ENCODE assay signal across 13 cellular contexts in the genomic region with DNA sequence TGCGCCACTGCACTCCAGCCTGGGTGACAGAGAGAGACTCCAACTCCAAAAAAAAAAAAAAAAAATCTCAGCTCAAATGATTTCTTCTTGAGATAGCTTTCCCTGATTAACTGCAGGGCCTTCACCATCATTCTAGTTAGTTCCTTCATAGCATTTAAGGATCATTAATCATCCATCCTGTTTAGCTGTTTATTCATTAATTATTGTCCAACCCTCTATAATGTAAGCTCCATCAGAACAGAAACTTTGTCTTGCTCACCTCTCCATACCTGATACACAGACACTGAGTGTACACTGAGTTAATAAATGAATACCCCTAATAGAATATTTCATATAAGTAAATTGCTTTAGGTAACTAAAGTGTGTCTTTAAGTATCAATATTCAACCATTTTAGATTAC. TPM values are rescaled to one million over a fixed set of nuclear protein-coding genes. Genes with fewer than 3 reads are reported as not detected.
DNase-seq lines count a peak whose midpoint lies in the region; ATAC-seq and TF ChIP-seq lines count a peak whose summit lies in the region.
"Had no signal": no experiment of that assay in that cellular context is flagged by ENCODE, and none has a peak within 500 bp of the region (broad histone marks: within the 10 kb centered on the region; RNA-seq: fewer than 3 reads in every experiment).

No MANE protein-coding gene starts in this region.

- H3K4me3 ChIP-seq in HEK293 (ENCODE audit: low read depth, low read length): no peak overlapping the region

- no peaks in the 10 kb centered on the region for H3K9me3 Mint-ChIP-seq in activated T-helper 17 cell treated with anti-CD3 and anti-CD28 coated beads, Interleukin-2, amount 50 U/mL, for 72 hours
- no peaks in the 10 kb centered on the region for H3K9me3 Mint-ChIP-seq in immature natural killer cell
- no peaks in the 10 kb centered on the region for H3K9me3 Mint-ChIP-seq in stimulated activated effector memory CD8-positive, alpha-beta T cell treated with anti-CD3 and anti-CD28 coated beads, Interleukin-12 subunit alpha, Interleukin-12 subunit beta, amount 100 ng/mL, for 72 hours

- no peak overlapping the region for H3K4me3 Mint-ChIP-seq in activated T-helper 17 cell treated with anti-CD3 and anti-CD28 coated beads, Interleukin-2, amount 50 U/mL, for 72 hours
- no peak overlapping the region for H3K4me3 Mint-ChIP-seq in immature natural killer cell
- no peak overlapping the region for H3K4me3 Mint-ChIP-seq in stimulated activated effector memory CD8-positive, alpha-beta T cell treated with anti-CD3 and anti-CD28 coated beads, Interleukin-12 subunit alpha, Interleukin-12 subunit beta, amount 100 ng/mL, for 72 hours
- H3K4me3 Mint-ChIP-seq: CD4-positive, alpha-beta memory T cell had no signal

- peaks cover 7% of the 10 kb centered on the region in 2 experiments; a peak in 2 of 3 replicates for H3K36me3 ChIP-seq in HEK293 (ENCODE audit: control insufficient read depth in 2 of 2, insufficient read depth in 1 of 2, low read length in 2 of 2)

- ATAC-seq in activated T-helper 17 cell treated with anti-CD3 and anti-CD28 coated beads, Interleukin-2, amount 50 U/mL, for 72 hours (replicated peaks): no peak
- ATAC-seq in stimulated activated effector memory CD8-positive, alpha-beta T cell treated with anti-CD3 and anti-CD28 coated beads, Interleukin-12 subunit alpha, Interleukin-12 subunit beta, amount 100 ng/mL, for 72 hours: no peak

- TF ChIP-seq CTCF in HEK293 (tag by site-specific recombination; IDR thresholded peaks at IDR 0.05): no peak

- H3K4me1 Mint-ChIP-seq in activated T-helper 17 cell treated with anti-CD3 and anti-CD28 coated beads, Interleukin-2, amount 50 U/mL, for 72 hours: peaks cover 3% of the 10 kb centered on the region
- H3K4me1 Mint-ChIP-seq in immature natural killer cell: peaks cover 31 to 53% of the 10 kb centered on the region in 2 donors
- H3K4me1 Mint-ChIP-seq in stimulated activated effector memory CD8-positive, alpha-beta T cell treated with anti-CD3 and anti-CD28 coated beads, Interleukin-12 subunit alpha, Interleukin-12 subunit beta, amount 100 ng/mL, for 72 hours: no peaks in the 10 kb centered on the region

- POLR2A ChIA-PET in HEK293 (lab: Yijun Ruan, JAX): interaction anchor here (0.5 kb wide), 1 partner anchor 53 kb away, joined by 3 read pairs; no protein-coding TSS in a partner anchor

- H3K9me3 ChIP-seq in HEK293 (ENCODE audit: control insufficient read depth, insufficient read depth, low read depth, low read length): no peaks in the 10 kb centered on the region
- H3K9me3 ChIP-seq: Caco-2 had no signal

- no peak overlapping the region for H3K27ac ChIP-seq in HEK293 (ENCODE audit: extremely low read depth, low read depth, low read length)

- peaks cover 53% of the 10 kb centered on the region for H3K36me3 Mint-ChIP-seq in activated T-helper 17 cell treated with anti-CD3 and anti-CD28 coated beads, Interleukin-2, amount 50 U/mL, for 72 hours (ENCODE audit: low read depth)
- peaks cover 0 to 23% (median 8%) of the 10 kb centered on the region in 3 donors for H3K36me3 Mint-ChIP-seq in immature natural killer cell
- peaks cover 82% of the 10 kb centered on the region for H3K36me3 Mint-ChIP-seq in stimulated activated effector memory CD8-positive, alpha-beta T cell treated with anti-CD3 and anti-CD28 coated beads, Interleukin-12 subunit alpha, Interleukin-12 subunit beta, amount 100 ng/mL, for 72 hours

- DNase-seq in immature natural killer cell (no peak), NCI-H146 (lab: John Stamatoyannopoulos, UW) (no peak)
- DNase-seq in stimulated activated effector memory CD8-positive, alpha-beta T cell treated with anti-CD3 and anti-CD28 coated beads, Interleukin-12 subunit alpha, Interleukin-12 subunit beta, amount 100 ng/mL, for 72 hours (ENCODE audit: low spot score in 2 of 2): no peak
- no peak for DNase-seq in activated naive CD4-positive, alpha-beta T cell treated with Interleukin-2 at 50 U/mL for 16 hours
- DNase-seq: C1 segment of cervical spinal cord, Caco-2, DMS153, DND-41, GOT3, HCEC 1CT had no signal

- no peaks in the 10 kb centered on the region for H3K27me3 Mint-ChIP-seq in activated T-helper 17 cell treated with anti-CD3 and anti-CD28 coated beads, Interleukin-2, amount 50 U/mL, for 72 hours
- peaks cover 0 to 3% (median 0%) of the 10 kb centered on the region in 3 donors for H3K27me3 Mint-ChIP-seq in immature natural killer cell (ENCODE audit: low read depth in 3 of 3)
- H3K27me3 Mint-ChIP-seq: CD4-positive, alpha-beta memory T cell had no signal

- H3K4me1 ChIP-seq in HEK293 (ENCODE audit: control insufficient read depth, insufficient read depth, low read length): peaks cover 3% of the 10 kb centered on the region; the same call in 1 of the 2 replicates

- H3K27ac Mint-ChIP-seq in activated T-helper 17 cell treated with anti-CD3 and anti-CD28 coated beads, Interleukin-2, amount 50 U/mL, for 72 hours: peak overlapping the region; percentile 11
- peak overlapping the region in 5 of 6 donors; percentile 10 to 79 (median 53) for H3K27ac Mint-ChIP-seq in immature natural killer cell
- peak overlapping the region; percentile 8 for H3K27ac Mint-ChIP-seq in stimulated activated effector memory CD8-positive, alpha-beta T cell treated with anti-CD3 and anti-CD28 coated beads, Interleukin-12 subunit alpha, Interleukin-12 subunit beta, amount 100 ng/mL, for 72 hours

- CTCF ChIA-PET in HEK293 (lab: Yijun Ruan, JAX): interaction anchor here (0.6 to 2.9 kb wide), 5 partner anchors 8 to 257 kb away, joined by 3 to 10 read pairs (median 4); no protein-coding TSS in a partner anchor

TF ChIP-seq in HEK293, 187 proteins besides CTCF, POLR2A, EP300 and RAD21:
- no peak for TF ChIP-seq ZNF48 (tag by site-specific recombination; IDR thresholded peaks at IDR 0.05)
- peak; percentile 66 for TF ChIP-seq PRDM10 (tag by site-specific recombination; IDR thresholded peaks at IDR 0.05)

RNA-seq across cellular contexts. Expression of gene ENOSF1, which starts 42.2 kb away (rescaled TPM):
- 10 to 100 TPM; 61.6 to 89.8 TPM for total RNA-seq in activated T-helper 17 cell treated with anti-CD3 and anti-CD28 coated beads, Interleukin-2, amount 50 U/mL, for 72 hours
- 1 to 10 TPM; 1.9 to 8.0 (median 4.3) TPM for polyA plus RNA-seq in immature natural killer cell

RNA-seq across cellular contexts. Expression of gene YES1, which starts 57.4 kb away (rescaled TPM):
- total RNA-seq in activated T-helper 17 cell treated with anti-CD3 and anti-CD28 coated beads, Interleukin-2, amount 50 U/mL, for 72 hours: 10 to 100 TPM; 12.1 to 22.0 TPM
- polyA plus RNA-seq in immature natural killer cell: 10 to 100 TPM in 1 of 3 donors, 1 to 10 TPM in 2; 2.0 to 11.6 (median 7.0) TPM
